In the genomic region with DNA sequence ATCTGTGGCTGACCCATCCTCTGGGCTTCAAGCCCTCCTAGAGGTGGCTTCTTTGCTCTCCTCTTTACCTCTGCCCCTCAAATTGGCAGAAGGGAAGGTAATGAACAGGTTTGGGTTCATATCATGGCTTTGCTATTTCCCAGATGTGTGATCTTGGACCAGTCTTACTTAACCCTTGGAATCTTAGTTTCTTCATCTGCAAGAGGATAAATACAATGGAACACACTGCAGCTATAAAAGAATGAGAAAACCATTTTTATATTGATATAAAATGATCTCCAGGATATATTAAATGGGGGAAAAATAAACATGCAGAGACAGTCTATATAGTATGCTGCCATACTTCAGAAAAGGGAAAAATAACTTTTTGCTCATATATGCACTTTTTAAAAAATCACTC, we compare ENCODE assay signal across 22 cellular contexts. TPM values are rescaled to one million over a fixed set of nuclear protein-coding genes. Genes with fewer than 3 reads are reported as not detected.
"Had no signal": no experiment of that assay in that cellular context is flagged by ENCODE, and none has a peak within 500 bp of the region (broad histone marks: within the 10 kb centered on the region; RNA-seq: fewer than 3 reads in every experiment).

No MANE protein-coding gene starts in this region.

- H3K9ac ChIP-seq: KMS-11 had no signal

- H3K4me2 ChIP-seq: KMS-11 had no signal

- H3K9me3 Mint-ChIP-seq: activated B cell treated with CpG ODN at 0.5 μM for 24 hours; activated CD4-positive, alpha-beta memory T cell treated with anti-CD3 and anti-CD28 coated beads, Interleukin-2, amount 10 ng/mL, durations not matched to agents 7 days and 5 days; activated naive CD4-positive, alpha-beta T cell treated with anti-CD3 and anti-CD28 coated beads, Interleukin-2, amount 50 U/mL, for 24 hours had no signal

- H3K27me3 Mint-ChIP-seq: activated B cell treated with CpG ODN at 0.5 μM for 24 hours; activated CD4-positive, alpha-beta memory T cell treated with anti-CD3 and anti-CD28 coated beads, Interleukin-2, amount 10 ng/mL, durations not matched to agents 7 days and 5 days; activated naive CD4-positive, alpha-beta T cell treated with anti-CD3 and anti-CD28 coated beads, Interleukin-2, amount 50 U/mL, for 24 hours; T-helper 17 cell had no signal

- DNase-seq: activated B cell treated with CpG ODN at 0.5 μM for 24 hours; activated CD4-positive, alpha-beta memory T cell treated with anti-CD3 and anti-CD28 coated beads, Interleukin-2, amount 10 ng/mL, durations not matched to agents 7 days and 5 days; activated CD4-positive, alpha-beta T cell treated with anti-CD3 and anti-CD28 coated beads for 1 hour; activated CD4-positive, alpha-beta T cell treated with anti-CD3 and anti-CD28 coated beads, Interleukin-2, amount 50 U/mL, for 1 hour; activated T-cell treated with anti-CD3 and anti-CD28 coated beads for 4 hours; amygdala; cerebellar nuclear complex; NCI-H1105 treated with DMSO at 0.1 percent for 48 hours; NCI-H1436 treated with DMSO at 0.1 percent for 48 hours; NCI-H187; NCI-H2081; NCI-H446; NCI-H524; PC-3; SHP77 treated with DMSO at 0.1 percent for 48 hours; T-helper 17 cell; T-helper 9 cell had no signal

- H3K27ac ChIP-seq: KMS-11 had no signal

- H3K4me3 Mint-ChIP-seq: activated B cell treated with CpG ODN at 0.5 μM for 24 hours; activated CD4-positive, alpha-beta memory T cell treated with anti-CD3 and anti-CD28 coated beads, Interleukin-2, amount 10 ng/mL, durations not matched to agents 7 days and 5 days; activated naive CD4-positive, alpha-beta T cell treated with anti-CD3 and anti-CD28 coated beads, Interleukin-2, amount 50 U/mL, for 24 hours; T-helper 17 cell had no signal

- H3K36me3 Mint-ChIP-seq: activated naive CD4-positive, alpha-beta T cell treated with anti-CD3 and anti-CD28 coated beads, Interleukin-2, amount 50 U/mL, for 24 hours had no signal

- H3K27ac Mint-ChIP-seq: activated B cell treated with CpG ODN at 0.5 μM for 24 hours; activated CD4-positive, alpha-beta memory T cell treated with anti-CD3 and anti-CD28 coated beads, Interleukin-2, amount 10 ng/mL, durations not matched to agents 7 days and 5 days; activated naive CD4-positive, alpha-beta T cell treated with anti-CD3 and anti-CD28 coated beads, Interleukin-2, amount 50 U/mL, for 24 hours; T-helper 17 cell had no signal

- ATAC-seq: PC-3, T-helper 17 cell had no signal

RNA-seq across cellular contexts. Expression of a gene that starts 9.2 kb away (rescaled TPM):
- total RNA-seq: activated B cell treated with CpG ODN at 0.5 μM for 24 hours; activated CD4-positive, alpha-beta memory T cell treated with anti-CD3 and anti-CD28 coated beads, Interleukin-2, amount 10 ng/mL, durations not matched to agents 7 days and 5 days; activated CD8-positive, alpha-beta memory T cell treated with anti-CD3 and anti-CD28 coated beads for 36 hours; cardiac septum; SK-MEL-5; T-helper 17 cell had no signal
